Comparison of ENCODE assay signal across 22 cellular contexts in the genomic region with DNA sequence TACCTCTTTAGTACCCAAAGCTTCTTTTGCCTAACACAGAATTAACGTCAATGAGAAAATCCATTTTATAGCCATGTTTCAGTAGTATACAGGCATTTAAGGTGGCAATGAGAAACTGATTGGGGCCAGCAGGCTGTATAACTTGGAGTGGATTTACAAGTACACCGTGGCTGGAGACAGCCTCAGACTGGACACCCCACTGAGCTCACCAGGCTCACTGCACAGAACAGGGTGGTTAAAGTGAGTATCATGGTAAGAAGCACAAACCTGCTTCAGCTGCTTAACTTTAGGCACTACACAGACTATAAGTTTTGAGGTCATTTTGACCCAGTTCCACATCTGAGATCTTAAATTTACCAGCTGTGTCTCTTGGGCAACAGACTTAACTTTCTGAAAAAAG. TPM values are rescaled to one million over a fixed set of nuclear protein-coding genes. Genes with fewer than 3 reads are reported as not detected.
A peak's percentile ranks its signal among the peaks of the same experiment; 100 is the strongest.
DNase-seq lines count a peak whose midpoint lies in the region; ATAC-seq, FAIRE-seq and TF ChIP-seq lines count a peak whose summit lies in the region.
"Had no signal": no experiment of that assay in that cellular context is flagged by ENCODE, and none has a peak within 500 bp of the region (broad histone marks: within the 10 kb centered on the region; RNA-seq: fewer than 3 reads in every experiment).

No MANE protein-coding gene starts in this region.

- H3K4me3 Mint-ChIP-seq in activated CD4-positive, alpha-beta T cell treated with anti-CD3 and anti-CD28 coated beads, Interleukin-2, amount 10 ng/mL, durations not matched to agents 24 days and 14 days = no peak overlapping the region
- H3K4me3 Mint-ChIP-seq: IgD-negative memory B cell had no signal

- H4K5ac ChIP-seq in mesendoderm (ENCODE audit: low read length) = no peak overlapping the region

- DNase-seq in activated CD4-positive, alpha-beta T cell treated with anti-CD3 and anti-CD28 coated beads, Interleukin-2, amount 10 ng/mL, durations not matched to agents 24 days and 14 days = peak; percentile 52
- no peak for DNase-seq in activated CD4-positive, alpha-beta T cell treated with anti-CD3 and anti-CD28 coated beads for 48 hours
- DNase-seq in K562 (ENCODE audit: extremely low read depth in 1 of 4, low spot score in 3 of 4) (peak in 1 of 4 experiments; percentile 38), mesendoderm (no peak), T-helper 2 cell (no peak), DMS 273 (lab: John Stamatoyannopoulos, UW; ENCODE audit: unreplicated experiment) (no peak), amniotic stem cell (lab: John Stamatoyannopoulos, UW) (no peak)
- DNase-seq: BE2C; CD4-positive, alpha-beta memory T cell; DMS79; GM23248; NCI-H2029; NCI-H2171; NCI-H774; PC-3; SJCRH30 had no signal

- intact Hi-C loops in activated CD4-positive, alpha-beta T cell treated with anti-CD3 and anti-CD28 coated beads, Interleukin-2, amount 10 ng/mL, durations not matched to agents 24 days and 14 days (cut with micrococcal nuclease) = no loop called here
- intact Hi-C loops in K562 (cut with micrococcal nuclease) = loop anchor here (2.0 kb wide), 1 partner anchor 62 kb away; a partner anchor contains a TSS

- H3K36me3 ChIP-seq in K562 (ENCODE audit: control insufficient read depth, insufficient read depth, low read length) = peaks cover 71% of the 10 kb centered on the region
- no peaks in the 10 kb centered on the region for H3K36me3 ChIP-seq in mesendoderm (ENCODE audit: control insufficient read depth, insufficient read depth, low read length)

- no peak overlapping the region for H2AFZ ChIP-seq in K562 (ENCODE audit: low read depth, low read length)
- H2AFZ ChIP-seq: GM23248 had no signal

- H2BK15ac ChIP-seq in mesendoderm (replicated peaks; ENCODE audit: low read depth) = no peak overlapping the region

- H2BK5ac ChIP-seq in mesendoderm (ENCODE audit: low read length) = no peak overlapping the region

- H3K27me3 ChIP-seq in K562 (ENCODE audit: control insufficient read depth in 2 of 2, insufficient read depth in 2 of 2, low read length in 2 of 2) (no peaks in the 10 kb centered on the region), mesendoderm (ENCODE audit: insufficient read depth, low read length, poor library complexity) (no peaks in the 10 kb centered on the region)
- H3K27me3 ChIP-seq: BE2C, SJCRH30 had no signal

- H3K9me3 ChIP-seq in K562 (replicated peaks; ENCODE audit: control insufficient read depth, insufficient read depth, low read depth, low read length) = no peaks in the 10 kb centered on the region
- H3K9me3 ChIP-seq: BE2C, SJCRH30 had no signal

- H3K27ac ChIP-seq in K562 (ENCODE audit: extremely low read depth, low read depth, low read length) = peak overlapping the region; percentile 73
- H3K27ac ChIP-seq in mesendoderm (ENCODE audit: low read depth, low read length) = no peak overlapping the region
- H3K27ac ChIP-seq: 22Rv1, GM23248, SJCRH30 had no signal

- ATAC-seq in K562 = peak; percentile 72
- ATAC-seq in HG02973 (IDR thresholded peaks at IDR 0.05; ENCODE audit: unreplicated experiment) = no peak

- H3K79me2 ChIP-seq in K562 (ENCODE audit: control insufficient read depth, insufficient read depth, low read length) = peaks cover 73% of the 10 kb centered on the region
- no peaks in the 10 kb centered on the region for H3K79me2 ChIP-seq in mesendoderm (ENCODE audit: control insufficient read depth, insufficient read depth, low read length)

- H2AK5ac ChIP-seq in mesendoderm (ENCODE audit: low read length) = no peak overlapping the region

- no peak for TF ChIP-seq CTCF in K562 (IDR thresholded peaks at IDR 0.05 in 2 of 3, conservative IDR thresholded peaks at IDR 0.05 in 1 of 3; ENCODE audit: insufficient read depth in 2 of 3, low read depth in 1 of 3, low read length in 3 of 3)

- no peak overlapping the region for H2BK120ac ChIP-seq in mesendoderm (ENCODE audit: low read depth, low read length)

- 0% methylated on average over 2 of the region's 2 CpGs for WGBS in K562 (ENCODE audit: insufficient coverage, low coverage, missing lambda C conversion rate)
- WGBS in mesendoderm (ENCODE audit: extremely low coverage, insufficient coverage, low lambda C conversion rate) = no CpG with 5 or more reads among the region's 2 CpGs

- H4K20me1 ChIP-seq in K562 (replicated peaks; ENCODE audit: control insufficient read depth, insufficient read depth, low read length) = no peaks in the 10 kb centered on the region

- H3K36me3 Mint-ChIP-seq in activated CD4-positive, alpha-beta T cell treated with anti-CD3 and anti-CD28 coated beads, Interleukin-2, amount 10 ng/mL, durations not matched to agents 24 days and 14 days (ENCODE audit: low read depth) = peaks cover 78% of the 10 kb centered on the region

- TF ChIP-seq POLR2A in K562 (conservative IDR thresholded peaks at IDR 0.05) = no peak

- FAIRE-seq in K562 (lab: Jason Lieb, UNC) = no peak

- H3K79me1 ChIP-seq in mesendoderm (ENCODE audit: low read length) = peaks cover 3% of the 10 kb centered on the region

- H3K9ac ChIP-seq in K562 (ENCODE audit: insufficient read depth in 1 of 2, low read depth in 2 of 2, low read length in 2 of 2) = peak overlapping the region; percentile 57 to 86; a peak in 3 of 4 replicates
- H3K9ac ChIP-seq in mesendoderm (ENCODE audit: low read length) = no peak overlapping the region
- H3K9ac ChIP-seq: GM23248 had no signal

- POLR2A ChIA-PET in K562 (lab: Yijun Ruan, JAX) = interaction anchor here (0.9 to 1.2 kb wide), 2 partner anchors 8 to 9 kb away, joined by 4 to 8 read pairs; a partner anchor contains a TSS

- no peak for TF ChIP-seq RAD21 in K562 (CRISPR knock-in tag; conservative IDR thresholded peaks at IDR 0.05 in 1 of 2, IDR thresholded peaks at IDR 0.05 in 1 of 2)

- H3K18ac ChIP-seq in mesendoderm (ENCODE audit: low read length) = no peak overlapping the region

- in situ Hi-C loops in K562 (cut with MboI) = no loop called here

- H4K8ac ChIP-seq in mesendoderm (ENCODE audit: low read depth, low read length) = no peak overlapping the region

- H3K23ac ChIP-seq in mesendoderm (ENCODE audit: low read length) = no peak overlapping the region

- BruUV-seq in K562 (replicated peaks; lab: Mats Ljungman, UMichigan) = no TSS peak

- no peak overlapping the region for H3K4ac ChIP-seq in mesendoderm (ENCODE audit: low read depth, low read length)

- H3K4me1 Mint-ChIP-seq in activated CD4-positive, alpha-beta T cell treated with anti-CD3 and anti-CD28 coated beads, Interleukin-2, amount 10 ng/mL, durations not matched to agents 24 days and 14 days = peaks cover 29% of the 10 kb centered on the region

- H3K9me1 ChIP-seq in K562 (ENCODE audit: control insufficient read depth, insufficient read depth, low read length) = no peaks in the 10 kb centered on the region

- no peaks in the 10 kb centered on the region for H3K9me3 Mint-ChIP-seq in activated CD4-positive, alpha-beta T cell treated with anti-CD3 and anti-CD28 coated beads, Interleukin-2, amount 10 ng/mL, durations not matched to agents 24 days and 14 days
- H3K9me3 Mint-ChIP-seq: CD4-positive, alpha-beta memory T cell; IgD-negative memory B cell had no signal

- peak overlapping the region; percentile 30 for H3K56ac ChIP-seq in mesendoderm (ENCODE audit: low read length)

- CTCF ChIA-PET in K562 (lab: Yijun Ruan, JAX; ENCODE audit: low intra/inter-chr PET ratio) = no interaction called here

- H3K4me2 ChIP-seq in K562 (ENCODE audit: insufficient read depth, low read length) (peak overlapping the region; percentile 71), mesendoderm (ENCODE audit: low read length) (no peak overlapping the region)

- no peaks in the 10 kb centered on the region for H3K27me3 Mint-ChIP-seq in activated CD4-positive, alpha-beta T cell treated with anti-CD3 and anti-CD28 coated beads, Interleukin-2, amount 10 ng/mL, durations not matched to agents 24 days and 14 days
- H3K27me3 Mint-ChIP-seq: CD4-positive, alpha-beta memory T cell; IgD-negative memory B cell had no signal

- H3K4me1 ChIP-seq in K562 (replicated peaks in 1 of 2; ENCODE audit: control insufficient read depth in 2 of 2, insufficient read depth in 2 of 2, low read length in 2 of 2) = peaks cover 3 to 14% of the 10 kb centered on the region in 2 experiments
- no peaks in the 10 kb centered on the region for H3K4me1 ChIP-seq in mesendoderm (ENCODE audit: control insufficient read depth, low read depth, low read length)
- H3K4me1 ChIP-seq: BE2C, SJCRH30 had no signal

- no peak overlapping the region for H3K27ac Mint-ChIP-seq in activated CD4-positive, alpha-beta T cell treated with anti-CD3 and anti-CD28 coated beads, Interleukin-2, amount 10 ng/mL, durations not matched to agents 24 days and 14 days
- H3K27ac Mint-ChIP-seq: IgD-negative memory B cell had no signal

- TF ChIP-seq EP300 in K562 (IDR thresholded peaks at IDR 0.05; ENCODE audit: low read length) = no peak

- H3K4me3 ChIP-seq in K562 (peak overlapping the region; percentile 8; the same call in 1 of the 2 replicates), mesendoderm (ENCODE audit: low read length) (no peak overlapping the region)
- H3K4me3 ChIP-seq: GM23248, SJCRH30 had no signal

RNA-seq across cellular contexts. Expression of a gene that starts 8.8 kb away (rescaled TPM):
- 46.4 and 46.6 TPM in 2 replicates for total RNA-seq in activated CD4-positive, alpha-beta T cell treated with anti-CD3 and anti-CD28 coated beads, Interleukin-2, amount 10 ng/mL, durations not matched to agents 24 days and 14 days
- total RNA-seq in K562 (2011; cell fraction: chromatin; rRNA removed; ENCODE audit: low replicate concordance) = 66.8 and 112 TPM in 2 replicates
- total RNA-seq in K562 (2011; cell fraction: nucleolus; rRNA removed) = 37.4 and 46.7 TPM in 2 replicates
- total RNA-seq in K562 (2011; cell fraction: nucleoplasm; rRNA removed) = 59.3 and 65.6 TPM in 2 replicates
- total RNA-seq in K562 (2014; rRNA removed) (42.4 and 43.8 TPM in 2 replicates), K562 (2014; rRNA removed; fragmentation: Illumina TruSeq; extraction: Trizol) (24.8 and 28.4 TPM in 2 replicates), K562 (2015; rRNA removed; fragmentation: Illumina TruSeq; extraction: Trizol) (17.7 and 18.9 TPM in 2 replicates), K562 (2021) (28.4 and 31.4 TPM in 2 replicates)
- polyA plus RNA-seq in K562 (2011; rRNA removed) (76.7 and 82.1 TPM in 2 replicates), K562 (2014; fragmentation: Illumina TruSeq; extraction: Trizol) (20.7 and 25.7 TPM in 2 replicates), K562 (2014; fragmentation: Nextera tagmentation; extraction: Ambion mirVana) (10 to 100 TPM; 14.6 to 17.4 TPM), K562 (2014; rRNA removed) (23.0 and 28.6 TPM in 2 replicates)
- 46.4 and 49.0 TPM in 2 replicates for polyA plus RNA-seq in K562 (2011; cell fraction: cytosol; rRNA removed)
- 122 and 125 TPM in 2 replicates for polyA plus RNA-seq in K562 (2011; cell fraction: nucleus; rRNA removed)
- 31.4 and 34.0 TPM in 2 replicates for polyA plus RNA-seq in K562 (2012)
- 54.0 and 58.4 TPM in 2 replicates for polyA minus RNA-seq in K562 (2011; rRNA and poly(A)+ RNA removed)
- polyA minus RNA-seq in K562 (2011; cell fraction: cytosol; rRNA and poly(A)+ RNA removed) = 27.6 and 36.0 TPM in 2 replicates
- 38.9 and 49.3 TPM in 2 replicates for polyA minus RNA-seq in K562 (2011; cell fraction: nucleus; rRNA and poly(A)+ RNA removed)
- 11.0 TPM for polyA plus RNA-seq in mesendoderm (2013, experiment 1 of 2)
- polyA plus RNA-seq in mesendoderm (2013, experiment 2 of 2) = 11.1 TPM

RNA-seq across cellular contexts. Expression of a gene that starts 52.8 kb away (rescaled TPM):
- total RNA-seq in activated CD4-positive, alpha-beta T cell treated with anti-CD3 and anti-CD28 coated beads, Interleukin-2, amount 10 ng/mL, durations not matched to agents 24 days and 14 days = 3.6 and 4.1 TPM in 2 replicates
- total RNA-seq in K562 (2011; cell fraction: chromatin; rRNA removed; ENCODE audit: low replicate concordance) = not detected in 2 replicates
- total RNA-seq in K562 (2011; cell fraction: nucleolus; rRNA removed) = not detected in 2 replicates
- not detected in 2 replicates for total RNA-seq in K562 (2011; cell fraction: nucleoplasm; rRNA removed)
- total RNA-seq in K562 (2014; rRNA removed) = not detected in 2 replicates
- total RNA-seq in K562 (2014; rRNA removed; fragmentation: Illumina TruSeq; extraction: Trizol) = not detected in 2 replicates
- total RNA-seq in K562 (2015; rRNA removed; fragmentation: Illumina TruSeq; extraction: Trizol) = not detected in 2 replicates
- 0.13 TPM in 1 of 2 replicates, not detected in the other for total RNA-seq in K562 (2021)
- not detected in 2 replicates for polyA plus RNA-seq in K562 (2011; rRNA removed)
- not detected in 2 replicates for polyA plus RNA-seq in K562 (2011; cell fraction: cytosol; rRNA removed)
- polyA plus RNA-seq in K562 (2011; cell fraction: nucleus; rRNA removed) = not detected in 2 replicates
- polyA plus RNA-seq in K562 (2012) = not detected in 2 replicates
- polyA plus RNA-seq in K562 (2014; fragmentation: Illumina TruSeq; extraction: Trizol) = not detected in 2 replicates
- polyA plus RNA-seq in K562 (2014; fragmentation: Nextera tagmentation; extraction: Ambion mirVana) = not detected
- polyA plus RNA-seq in K562 (2014; rRNA removed) = not detected in 2 replicates
- not detected in 2 replicates for polyA minus RNA-seq in K562 (2011; rRNA and poly(A)+ RNA removed)
- polyA minus RNA-seq in K562 (2011; cell fraction: cytosol; rRNA and poly(A)+ RNA removed) = not detected in 2 replicates
- not detected in 2 replicates for polyA minus RNA-seq in K562 (2011; cell fraction: nucleus; rRNA and poly(A)+ RNA removed)
- not detected for polyA plus RNA-seq in mesendoderm (2013, experiment 1 of 2)
- polyA plus RNA-seq in mesendoderm (2013, experiment 2 of 2) = not detected
- total RNA-seq: GM23248, HT1080, NCI-H460, PC-3, SJCRH30 had no signal
- polyA plus RNA-seq: AG04450, GM23248 had no signal
